Comparison of ENCODE assay signal across 1 cellular context in genomic region chr14:50887476-50887875, GRCh38.
TF ChIP-seq lines count a peak whose summit lies in the region.

No MANE protein-coding gene starts in this region.

TF ChIP-seq in endothelial cell of umbilical vein, 7 proteins besides CTCF, POLR2A, EP300 and RAD21:
- TF ChIP-seq EZH2 (IDR thresholded peaks at IDR 0.05; ENCODE audit: borderline replicate concordance, low read depth, low read length, severe bottlenecking) (no peak), JUN (IDR thresholded peaks at IDR 0.05; ENCODE audit: borderline replicate concordance, insufficient read depth, insufficient read length, low read depth) (no peak), FOS (IDR thresholded peaks at IDR 0.05; ENCODE audit: borderline replicate concordance, insufficient read depth, low read length) (no peak), MYC (IDR thresholded peaks at IDR 0.05; ENCODE audit: low read depth, low read length) (no peak), POLR2AphosphoS5 (IDR thresholded peaks at IDR 0.05; ENCODE audit: insufficient read depth, low read depth, low read length) (no peak), GATA2 (IDR thresholded peaks at IDR 0.05; ENCODE audit: insufficient read depth, insufficient read length, low read depth, low read length) (no peak)
- TF ChIP-seq, protein P1, sequence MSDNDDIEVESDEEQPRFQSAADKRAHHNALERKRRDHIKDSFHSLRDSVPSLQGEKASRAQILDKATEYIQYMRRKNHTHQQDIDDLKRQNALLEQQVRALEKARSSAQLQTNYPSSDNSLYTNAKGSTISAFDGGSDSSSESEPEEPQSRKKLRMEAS (IDR thresholded peaks at IDR 0.05; ENCODE audit: insufficient read depth, insufficient read length): no peak
